In the genomic region with DNA sequence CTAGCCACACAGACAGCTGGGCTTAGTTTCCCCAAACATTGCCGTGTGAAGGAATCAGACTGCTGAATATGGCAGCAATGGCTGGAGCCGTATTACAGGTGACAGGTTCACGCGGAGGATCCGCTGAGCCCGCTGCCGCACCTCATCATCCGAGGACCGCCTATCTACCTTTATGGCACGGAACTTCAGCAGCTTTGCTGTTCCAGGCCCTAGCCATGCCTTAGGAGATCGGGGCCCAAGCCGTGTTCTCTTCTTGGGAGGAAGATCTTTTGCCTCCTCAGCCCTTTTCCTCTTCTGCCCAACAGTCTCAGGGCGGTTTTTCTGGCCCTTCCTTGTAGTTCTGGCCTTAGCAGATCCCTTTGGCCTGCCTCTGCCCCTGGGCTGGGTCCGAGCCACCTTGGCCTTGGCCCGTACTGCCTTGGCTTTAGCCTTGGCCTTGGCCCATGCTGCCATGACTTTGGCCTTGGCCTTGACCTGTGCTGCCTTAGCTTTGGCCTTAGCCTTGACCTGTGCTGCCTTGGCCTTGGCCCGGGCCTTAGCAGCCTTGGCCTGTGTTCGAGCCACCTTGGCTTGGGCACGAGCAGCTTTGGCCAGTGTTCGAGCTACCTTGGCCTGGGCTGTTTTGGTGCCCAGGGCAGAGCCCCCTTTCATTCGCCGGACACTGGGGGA, we compare ENCODE assay signal across 18 cellular contexts. TPM values are rescaled to one million over a fixed set of nuclear protein-coding genes. Genes with fewer than 3 reads are reported as not detected.
"Had no signal": no experiment of that assay in that cellular context is flagged by ENCODE, and none has a peak within 500 bp of the region (broad histone marks: within the 10 kb centered on the region; RNA-seq: fewer than 3 reads in every experiment).

No MANE protein-coding gene starts in this region.

- H3K27me3 ChIP-seq: heart left ventricle, neutrophil, tibial artery, upper lobe of left lung, uterus had no signal

- FAIRE-seq: endometrium, frontal cortex, islet of Langerhans, small intestine had no signal

- H3K9me3 Mint-ChIP-seq: nephron progenitor cell had no signal

- H3K27ac Mint-ChIP-seq: nephron progenitor cell had no signal

- ATAC-seq: esophagus mucosa; heart left ventricle; naive thymus-derived CD4-positive, alpha-beta T cell had no signal

- H3K27ac ChIP-seq: heart left ventricle, tibial artery, upper lobe of left lung, uterus had no signal

- DNase-seq: effector memory CD4-positive, alpha-beta T cell; heart left ventricle; kidney glomerular epithelial cell; mammary epithelial cell; naive thymus-derived CD4-positive, alpha-beta T cell; nephron progenitor cell; small intestine; stimulated activated CD4-positive, alpha-beta T cell treated with anti-CD3 and anti-CD28 coated beads, Interleukin-12 subunit alpha, Interleukin-12 subunit beta, amount 100 ng/mL, for 4 hours; stimulated activated CD4-positive, alpha-beta T cell treated with anti-CD3 and anti-CD28 coated beads, Interleukin-2, amount 100 ng/mL, for 48 hours; stimulated activated naive CD4-positive, alpha-beta T cell treated with Interleukin-2 at 50 U/mL for 16 hours; tibial artery; upper lobe of left lung; uterus had no signal

- H3K4me3 ChIP-seq: heart left ventricle, tibial artery, upper lobe of left lung, uterus had no signal

- H3K27me3 Mint-ChIP-seq: naive thymus-derived CD4-positive, alpha-beta T cell had no signal

RNA-seq across cellular contexts. Expression of gene LAMB2, which starts 30.0 kb away (rescaled TPM):
- polyA plus RNA-seq: naive thymus-derived CD4-positive, alpha-beta T cell had no signal
